ENCODE assay signal across 28 cellular contexts in genomic region chr16:14125708-14126107, GRCh38. TPM values are rescaled to one million over a fixed set of nuclear protein-coding genes. Genes with fewer than 3 reads are reported as not detected.
DNase-seq lines count a peak whose midpoint lies in the region; ATAC-seq and TF ChIP-seq lines count a peak whose summit lies in the region.
"Had no signal": no experiment of that assay in that cellular context is flagged by ENCODE, and none has a peak within 500 bp of the region (broad histone marks: within the 10 kb centered on the region; RNA-seq: fewer than 3 reads in every experiment).

No MANE protein-coding gene starts in this region.

- no peak overlapping the region for H3K23ac ChIP-seq in H9 (ENCODE audit: insufficient read length, low read depth, low read length)

- H3K27me3 ChIP-seq in GM23338 (ENCODE audit: insufficient read depth) (no peaks in the 10 kb centered on the region), left lung (no peaks in the 10 kb centered on the region), parathyroid adenoma (ENCODE audit: control insufficient read depth, insufficient read depth, low read length) (no peaks in the 10 kb centered on the region), H9 (ENCODE audit: insufficient read depth, low read length) (no peaks in the 10 kb centered on the region), MM.1S (replicated peaks; ENCODE audit: insufficient read depth, low read length) (no peaks in the 10 kb centered on the region)
- H3K27me3 ChIP-seq: BE2C, SJSA1 had no signal

- no peaks in the 10 kb centered on the region for H3K36me3 ChIP-seq in GM23338 (ENCODE audit: insufficient read depth)
- no peaks in the 10 kb centered on the region for H3K36me3 ChIP-seq in left lung
- H3K36me3 ChIP-seq in parathyroid adenoma (ENCODE audit: control insufficient read depth, insufficient read depth, low read length): no peaks in the 10 kb centered on the region
- H3K36me3 ChIP-seq in MM.1S (replicated peaks; ENCODE audit: insufficient read depth, low read length): no peaks in the 10 kb centered on the region
- H3K36me3 ChIP-seq: BE2C, SJSA1 had no signal

- H2BK12ac ChIP-seq in H9 (ENCODE audit: insufficient read length, low read depth, low read length): no peak overlapping the region

- no peak overlapping the region for H2BK120ac ChIP-seq in H9 (ENCODE audit: low read depth, low read length, poor library complexity, severe bottlenecking)

- POLR2A ChIA-PET in WTC11 (lab: Charles Lee): interaction anchor here (0.5 to 1.0 kb wide), 2 partner anchors 19 to 170 kb away, joined by 3 read pairs; no protein-coding TSS in a partner anchor

- ATAC-seq in GM23338 (no peak), WTC11 (no peak), left lung (peak; percentile 81)

- H3K4me3 ChIP-seq in GM23338 (no peak overlapping the region), left lung (no peak overlapping the region), parathyroid adenoma (ENCODE audit: low read depth, low read length) (no peak overlapping the region), MM.1S (ENCODE audit: low read length) (no peak overlapping the region)
- H3K4me3 ChIP-seq: SJSA1 had no signal

- no peak overlapping the region for H2AK5ac ChIP-seq in H9 (ENCODE audit: insufficient read length, low read length)

- H3K79me2 ChIP-seq in GM23338 (replicated peaks; ENCODE audit: insufficient read depth) (peaks cover 70% of the 10 kb centered on the region), parathyroid adenoma (peaks cover 22% of the 10 kb centered on the region), H9 (ENCODE audit: insufficient read depth, low read length) (no peaks in the 10 kb centered on the region; the same call in 1 of the 2 replicates), MM.1S (ENCODE audit: low read length) (no peaks in the 10 kb centered on the region)

- H4K20me1 ChIP-seq in GM23338 (replicated peaks; ENCODE audit: insufficient read depth) (peaks cover 12% of the 10 kb centered on the region), H9 (ENCODE audit: control insufficient read depth, insufficient read depth, insufficient read length) (no peaks in the 10 kb centered on the region), MM.1S (ENCODE audit: insufficient read depth, low read length) (no peaks in the 10 kb centered on the region)

- no peak overlapping the region for H2BK20ac ChIP-seq in H9 (ENCODE audit: low read depth, low read length, poor library complexity, severe bottlenecking)

- H3K9me3 ChIP-seq in left lung (no peaks in the 10 kb centered on the region), parathyroid adenoma (ENCODE audit: control insufficient read depth, low read length) (no peaks in the 10 kb centered on the region), H9 (ENCODE audit: control insufficient read depth, low read depth, low read length) (no peaks in the 10 kb centered on the region), MM.1S (replicated peaks; ENCODE audit: insufficient read depth, low read length) (no peaks in the 10 kb centered on the region)
- H3K9me3 ChIP-seq: BE2C, SJSA1 had no signal

- H3K27ac ChIP-seq in GM23338 (ENCODE audit: low read depth): no peak overlapping the region
- H3K27ac ChIP-seq in left lung: no peak overlapping the region
- no peak overlapping the region for H3K27ac ChIP-seq in parathyroid adenoma
- no peak overlapping the region for H3K27ac ChIP-seq in H9 (ENCODE audit: insufficient read length, low read depth, low read length)
- H3K27ac ChIP-seq in MM.1S (ENCODE audit: low read length): no peak overlapping the region
- H3K27ac ChIP-seq: 22Rv1, SJSA1 had no signal

- no peak overlapping the region for H3K4ac ChIP-seq in H9 (ENCODE audit: low read depth, low read length)

- H2BK15ac ChIP-seq in H9 (ENCODE audit: low read depth, low read length): no peak overlapping the region

- no peak overlapping the region for H3K9ac ChIP-seq in parathyroid adenoma
- no peak overlapping the region for H3K9ac ChIP-seq in H9 (ENCODE audit: extremely low read depth, insufficient read length, low read length)
- H3K9ac ChIP-seq in MM.1S (ENCODE audit: low read length): no peak overlapping the region

- H4K5ac ChIP-seq in H9 (ENCODE audit: insufficient read length, low read depth, low read length): no peak overlapping the region

- H3K56ac ChIP-seq in H9 (ENCODE audit: insufficient read length, low read depth, low read length): no peak overlapping the region

- DNase-seq in GM23338 (ENCODE audit: low spot score): no peak
- DNase-seq in WTC11 (ENCODE audit: low spot score): no peak
- DNase-seq in left lung: no peak
- no peak for DNase-seq in H9
- no peak for DNase-seq in MM.1S
- DNase-seq in activated CD4-positive, CD25-positive, alpha-beta regulatory T cell treated with anti-CD3 and anti-CD28 coated beads, Interleukin-2, amount 50 U/mL, for 72 hours: no peak
- DNase-seq in NCI-H1694 treated with DMSO at 0.1 percent for 48 hours (lab: John Stamatoyannopoulos, UW): no peak
- DNase-seq: BE2C; Calu3; CD8-positive, alpha-beta memory T cell; DND-41; H7; HFFc6; IMR-90; KG1; NCI-H1048; NCI-H187; NCI-H2081 treated with DMSO at 0.1 percent for 48 hours; NCI-H446; NCI-H526; NCI-H82; NK-92 treated with Interleukin-12 subunit alpha and Interleukin-12 subunit beta, amount 100 ng/mL, for 24 hours; Right ventricle myocardium superior; RPMI8226 had no signal

- H3K36me3 Mint-ChIP-seq in GM23338 (ENCODE audit: low read depth) (peaks cover 8% of the 10 kb centered on the region; the same call in 2 of the 3 replicates), WTC11 (peaks cover 3% of the 10 kb centered on the region; the same call in 1 of the 2 replicates), H9 (ENCODE audit: insufficient read depth in 1 of 3, low read depth in 3 of 3) (peaks cover 0 to 5% (median 0%) of the 10 kb centered on the region in 3 experiments; a peak in 4 of 7 replicates)

- H2BK5ac ChIP-seq in H9 (ENCODE audit: insufficient read length, low read length): no peak overlapping the region

- no peaks in the 10 kb centered on the region for H3F3A ChIP-seq in GM23338 (replicated peaks; ENCODE audit: low read depth)
- no peaks in the 10 kb centered on the region for H3F3A ChIP-seq in MM.1S (ENCODE audit: insufficient read depth, low read length)

- intact Hi-C loops in left lung (cut with DNase I): no loop called here

- no peak overlapping the region for H3K14ac ChIP-seq in H9 (ENCODE audit: insufficient read depth, low read length)

- H3K27me3 Mint-ChIP-seq in GM23338 (ENCODE audit: insufficient read depth, low read depth, poor library complexity): no peaks in the 10 kb centered on the region
- no peaks in the 10 kb centered on the region for H3K27me3 Mint-ChIP-seq in WTC11 (ENCODE audit: low read depth)
- H3K27me3 Mint-ChIP-seq in H9 (ENCODE audit: low read depth): no peaks in the 10 kb centered on the region

- no peak overlapping the region for H4K91ac ChIP-seq in H9 (ENCODE audit: insufficient read length, low read depth, low read length)

- no peak overlapping the region for H4K8ac ChIP-seq in H9 (replicated peaks; ENCODE audit: insufficient read length, low read depth, low read length)

- H3K4me2 ChIP-seq in GM23338 (no peak overlapping the region), parathyroid adenoma (ENCODE audit: low read length) (peak overlapping the region; percentile 25), H9 (ENCODE audit: insufficient read depth, insufficient read length, low read length) (no peak overlapping the region), MM.1S (ENCODE audit: low read depth, low read length) (no peak overlapping the region)

- TF ChIP-seq CTCF in GM23338 (conservative IDR thresholded peaks at IDR 0.05; ENCODE audit: low read depth in 2 of 2) (no peak), WTC11 (IDR thresholded peaks at IDR 0.05) (no peak), left lung (IDR thresholded peaks at IDR 0.05) (no peak), parathyroid adenoma (IDR thresholded peaks at IDR 0.05) (no peak), H9 (conservative IDR thresholded peaks at IDR 0.05) (no peak), MM.1S (IDR thresholded peaks at IDR 0.05; ENCODE audit: low read length) (no peak)

- H2AFZ ChIP-seq in GM23338: no peak overlapping the region
- no peak overlapping the region for H2AFZ ChIP-seq in parathyroid adenoma
- no peak overlapping the region for H2AFZ ChIP-seq in H9 (ENCODE audit: low read length)
- no peak overlapping the region for H2AFZ ChIP-seq in MM.1S (ENCODE audit: low read length)

- CTCF ChIA-PET in WTC11 (lab: Charles Lee): interaction anchor here (0.8 kb wide), 1 partner anchor 13 kb away, joined by 3 read pairs; no protein-coding TSS in a partner anchor

- no peak overlapping the region for H3K18ac ChIP-seq in H9 (ENCODE audit: insufficient read length, low read depth, low read length)

- H3K9me3 Mint-ChIP-seq in GM23338: no peaks in the 10 kb centered on the region; the same call in 2 of the 3 replicates
- H3K9me3 Mint-ChIP-seq in WTC11: peaks cover 4% of the 10 kb centered on the region
- H3K9me3 Mint-ChIP-seq in H9: no peaks in the 10 kb centered on the region
- H3K9me3 Mint-ChIP-seq: HFFc6 had no signal

- H3K79me1 ChIP-seq in H9 (ENCODE audit: insufficient read depth, low read depth, low read length, poor library complexity, severe bottlenecking): peaks cover 6% of the 10 kb centered on the region

- no peaks in the 10 kb centered on the region for H3K23me2 ChIP-seq in H9 (ENCODE audit: insufficient read length, low read depth, low read length, poor library complexity, severe bottlenecking)

- H3K4me3 Mint-ChIP-seq in GM23338 (no peak overlapping the region), WTC11 (no peak overlapping the region), H9 (no peak overlapping the region)
- H3K4me3 Mint-ChIP-seq: CD14-positive monocyte; CD8-positive, alpha-beta memory T cell; HFFc6 had no signal

- H3T11ph ChIP-seq in H9 (ENCODE audit: low read length): no peak overlapping the region

- 0 out of 2 replicates have a peak, but pooled peaks cover under 1% of the 10 kb centered on the region for H3K9me2 ChIP-seq in GM23338 (ENCODE audit: insufficient read depth)
- H3K9me2 ChIP-seq in MM.1S (replicated peaks; ENCODE audit: insufficient read depth, low read length): no peaks in the 10 kb centered on the region

- no CpG with 5 or more reads among the region's 3 CpGs for whole genome bisulfite sequencing in H9 (ENCODE audit: extremely low coverage, insufficient read length, low lambda C conversion rate)

- H3K4me1 Mint-ChIP-seq in GM23338 (peaks cover 23% of the 10 kb centered on the region), WTC11 (peaks cover 23% of the 10 kb centered on the region), H9 (peaks cover 20 to 21% of the 10 kb centered on the region in 2 experiments)

- H3K27ac Mint-ChIP-seq in GM23338 (peak overlapping the region; percentile 55; the same call in 1 of the 2 replicates), WTC11 (0 out of 2 replicates have a peak overlapping the region, but pooled peaks have one; percentile 10), H9 (no peak overlapping the region; a peak in 1 of 7 replicates)
- H3K27ac Mint-ChIP-seq: CD14-positive monocyte; CD8-positive, alpha-beta memory T cell; HFFc6 had no signal

- H3K4me1 ChIP-seq in GM23338 (ENCODE audit: insufficient read depth): peaks cover 19% of the 10 kb centered on the region
- H3K4me1 ChIP-seq in left lung: peaks cover 0 to 15% of the 10 kb centered on the region in 2 donors
- H3K4me1 ChIP-seq in parathyroid adenoma: no peaks in the 10 kb centered on the region
- H3K4me1 ChIP-seq in H9 (ENCODE audit: insufficient read depth, low read length): no peaks in the 10 kb centered on the region
- H3K4me1 ChIP-seq in MM.1S (ENCODE audit: low read length): no peaks in the 10 kb centered on the region
- H3K4me1 ChIP-seq: BE2C, SJSA1 had no signal

RNA-seq across cellular contexts. Expression of gene MRTFB, which starts 54.6 kb away (rescaled TPM):
- 22.2 and 22.4 TPM in 2 replicates for total RNA-seq in GM23338 (2014; rRNA removed; shearing (Covaris generic))
- 9.7 and 13.9 TPM in 2 replicates for polyA plus RNA-seq in GM23338 (2016; fragmentation: Nextera tagmentation; extraction: Ambion mirVana)
- total RNA-seq in WTC11 (2021) (27.7 to 30.8 TPM (median 30.0 TPM) in 3 replicates), left lung (10 to 100 TPM; 46.2 to 48.9 TPM), H9 (2021) (27.3 and 29.9 TPM in 2 replicates)

Comparison
In these comparisons a context has a peak if more than half of its experiments do, and no peak if none do; other contexts are left out.
1. H3K27ac Mint-ChIP-seq: peak in GM23338 (single experiment) and WTC11 (single experiment); none in H9 (0 of 3).